8 cellular contexts compared by ENCODE assay signal in the genomic region with DNA sequence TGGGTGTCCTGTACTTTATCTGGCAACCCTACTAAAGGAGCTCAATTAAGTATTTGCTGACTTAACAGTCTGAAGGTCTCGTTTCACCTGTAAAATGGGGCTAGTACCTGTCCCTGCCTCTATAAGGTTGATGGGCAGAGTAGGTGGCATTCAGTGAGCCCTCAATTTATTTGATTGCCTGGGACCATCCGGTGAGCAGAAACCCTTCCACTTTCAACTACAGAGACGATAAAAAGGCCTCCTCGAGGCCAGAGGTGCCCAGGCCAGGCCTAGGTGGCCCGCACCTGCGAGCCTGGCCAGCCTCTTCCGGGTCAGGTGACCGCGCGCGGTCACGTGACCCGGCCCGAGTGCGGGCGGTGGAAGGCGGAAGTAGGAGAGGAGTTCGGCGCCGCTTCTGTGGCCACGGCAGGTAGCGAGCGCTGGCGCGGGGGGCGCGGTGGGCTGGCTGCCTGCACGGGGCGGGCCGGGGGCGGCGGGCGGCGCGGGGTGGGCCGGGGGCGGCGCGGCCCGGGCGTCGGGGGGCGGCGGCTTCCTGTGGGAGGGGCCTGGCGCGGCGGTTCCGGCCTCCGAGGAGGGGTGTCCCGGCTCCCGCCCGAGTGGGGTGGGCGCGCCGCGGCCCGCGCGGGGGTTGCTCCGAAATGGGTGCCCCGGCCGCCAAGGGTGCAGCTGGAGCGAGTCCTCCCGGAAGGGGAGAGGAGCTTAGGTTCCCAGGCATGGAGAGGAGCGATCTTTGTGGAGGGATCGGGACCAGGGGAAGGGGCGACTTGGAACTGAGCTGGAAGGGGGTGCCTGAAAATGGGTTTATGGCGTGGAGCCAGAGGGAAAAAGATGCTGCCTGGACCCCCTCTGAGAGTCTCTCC. TPM values are rescaled to one million over a fixed set of nuclear protein-coding genes. Genes with fewer than 3 reads are reported as not detected.
DNase-seq lines count a peak whose midpoint lies in the region; ATAC-seq lines count a peak whose summit lies in the region.

A gene (plus strand): TSS at position 350 of the 860 bp plus-strand sequence. CDS start 24,679 bp downstream, outside the sequence.

- H3K36me3 Mint-ChIP-seq in activated naive CD4-positive, alpha-beta T cell treated with anti-CD3 and anti-CD28 coated beads for 36 hours (ENCODE audit: low read depth), result peaks cover 6% of the 10 kb centered on the region

- DNase-seq in DMS79 treated with DMSO at 0.1 percent for 48 hours (lab: John Stamatoyannopoulos, UW) (peak; percentile 38), Kasumi-1 (lab: John Stamatoyannopoulos, UW) (peak; percentile 60 to 63), SK-N-DZ (ENCODE audit: low spot score) (peak; percentile 84), globus pallidus (ENCODE audit: low spot score) (peak; percentile 71), nucleus accumbens (lab: John Stamatoyannopoulos, UW) (peak in 49 of 56 donors; percentile 27 to 88 (median 77)), superior temporal gyrus (ENCODE audit: extremely low spot score) (peak; percentile 77)
- DNase-seq in activated naive CD4-positive, alpha-beta T cell treated with anti-CD3 and anti-CD28 coated beads for 36 hours, result peak; percentile 78

- H3K4me3 Mint-ChIP-seq in activated naive CD4-positive, alpha-beta T cell treated with anti-CD3 and anti-CD28 coated beads for 36 hours, result peak within 1 kb of the TSS; percentile 97

- peak within 1 kb of the TSS; percentile 93 for H3K27ac Mint-ChIP-seq in activated naive CD4-positive, alpha-beta T cell treated with anti-CD3 and anti-CD28 coated beads for 36 hours

- no peaks in the 10 kb centered on the region for H3K9me3 Mint-ChIP-seq in activated naive CD4-positive, alpha-beta T cell treated with anti-CD3 and anti-CD28 coated beads for 36 hours

- peaks cover 33% of the 10 kb centered on the region for H3K4me1 Mint-ChIP-seq in activated naive CD4-positive, alpha-beta T cell treated with anti-CD3 and anti-CD28 coated beads for 36 hours (ENCODE audit: low read depth)

- intact Hi-C loops in activated naive CD4-positive, alpha-beta T cell treated with anti-CD3 and anti-CD28 coated beads for 36 hours (cut with micrococcal nuclease), result loop anchor here (2.0 kb wide), 1 partner anchor 53 kb away; no protein-coding TSS in a partner anchor

- ATAC-seq in GM21717 (IDR thresholded peaks at IDR 0.05; ENCODE audit: unreplicated experiment), result peak; percentile 67

- H3K27me3 Mint-ChIP-seq in activated naive CD4-positive, alpha-beta T cell treated with anti-CD3 and anti-CD28 coated beads for 36 hours (ENCODE audit: low read depth), result no peaks in the 10 kb centered on the region

- CTCF ChIA-PET in activated naive CD4-positive, alpha-beta T cell treated with anti-CD3 and anti-CD28 coated beads for 36 hours (lab: Charles Lee), result interaction anchor here (1.0 to 1.4 kb wide), 2 partner anchors 8 to 366 kb away, joined by 3 to 10 read pairs; a partner anchor contains a TSS

RNA-seq across cellular contexts. Expression of the gene that starts here (rescaled TPM):
- polyA plus RNA-seq in SK-N-DZ (2014; cell fraction: cytosol; rRNA removed), result 14.1 and 16.2 TPM in 2 replicates
- 14.0 and 26.6 TPM in 2 replicates for polyA plus RNA-seq in SK-N-DZ (2014; cell fraction: nucleus; rRNA removed)
- total RNA-seq in activated naive CD4-positive, alpha-beta T cell treated with anti-CD3 and anti-CD28 coated beads for 36 hours, result 10 to 100 TPM; 27.7 to 32.3 TPM

Comparison
In these comparisons a context has a peak if more than half of its experiments do, and no peak if none do; other contexts are left out.
1. Peak in every context shown above with its lines: DNase-seq and ATAC-seq.